In genomic region chr9:79041266-79041665, GRCh38 we compare ENCODE assay signal across 23 cellular contexts.
DNase-seq lines count a peak whose midpoint lies in the region; ATAC-seq, FAIRE-seq and TF ChIP-seq lines count a peak whose summit lies in the region.
"Had no signal": no experiment of that assay in that cellular context is flagged by ENCODE, and none has a peak within 500 bp of the region (broad histone marks: within the 10 kb centered on the region; RNA-seq: fewer than 3 reads in every experiment).

No MANE protein-coding gene starts in this region.

- DNase-seq in mammary epithelial cell (peak; percentile 76), MCF 10A (ENCODE audit: unreplicated experiment) (no peak), bronchial epithelial cell (ENCODE audit: low read depth) (peak; percentile 79), epithelial cell of prostate (ENCODE audit: low read depth, low spot score) (peak; percentile 22), GM12892 (ENCODE audit: insufficient read length) (no peak)
- DNase-seq in stimulated activated CD4-positive, alpha-beta T cell treated with anti-CD3 and anti-CD28 coated beads, Interleukin-2, amount 100 ng/mL, for 48 hours = no peak
- DNase-seq: AML-193; Caco-2; Calu3; CD4-positive, alpha-beta T cell; CD8-positive, alpha-beta T cell; DMS79 treated with DMSO at 0.1 percent for 48 hours; GF-D8 had no signal

- H3K4me3 ChIP-seq in mammary epithelial cell (replicated peaks in 1 of 3; ENCODE audit: insufficient read depth in 1 of 3, low read depth in 2 of 3, low read length in 3 of 3) = no peak overlapping the region
- no peak overlapping the region for H3K4me3 ChIP-seq in bronchial epithelial cell (ENCODE audit: low read depth, low read length)
- H3K4me3 ChIP-seq: A549; BLaER1 treated with 17β-estradiol and CSF1 and Interleukin-3, amounts not matched to agents 10 nM and 100 nM had no signal

- H3K9ac ChIP-seq in mammary epithelial cell (ENCODE audit: insufficient read depth, low read length) = no peak overlapping the region
- H3K9ac ChIP-seq: BLaER1 treated with 17β-estradiol and CSF1 and Interleukin-3, amounts not matched to agents 10 nM and 100 nM had no signal

- no peak for TF ChIP-seq POLR2A in GM12892 (IDR thresholded peaks at IDR 0.05; ENCODE audit: low read depth, low read length)

- no peaks in the 10 kb centered on the region for H4K20me1 ChIP-seq in mammary epithelial cell (ENCODE audit: insufficient read depth, low read length)
- H4K20me1 ChIP-seq: BLaER1 treated with 17β-estradiol and CSF1 and Interleukin-3, amounts not matched to agents 10 nM and 100 nM had no signal

- H3K36me3 Mint-ChIP-seq in MCF 10A (ENCODE audit: insufficient read depth, unreplicated experiment) = no peaks in the 10 kb centered on the region
- H3K36me3 Mint-ChIP-seq: CD8-positive, alpha-beta T cell had no signal

- no peak overlapping the region for H3K27ac Mint-ChIP-seq in MCF 10A (ENCODE audit: low read depth, unreplicated experiment)
- H3K27ac Mint-ChIP-seq: B cell; CD4-positive, alpha-beta T cell; CD8-positive, alpha-beta T cell had no signal

- intact Hi-C loops in mammary epithelial cell (cut with micrococcal nuclease) = no loop called here
- intact Hi-C loops in MCF 10A (cut with micrococcal nuclease) = no loop called here

- no peaks in the 10 kb centered on the region for H3K27me3 Mint-ChIP-seq in MCF 10A (ENCODE audit: insufficient read depth, unreplicated experiment)
- H3K27me3 Mint-ChIP-seq: B cell; CD4-positive, alpha-beta T cell had no signal

- peaks cover 7% of the 10 kb centered on the region for H3K9me3 Mint-ChIP-seq in MCF 10A (ENCODE audit: unreplicated experiment)
- H3K9me3 Mint-ChIP-seq: CD8-positive, alpha-beta T cell had no signal

- FAIRE-seq in bronchial epithelial cell (lab: Jason Lieb, UNC) (no peak), islet of Langerhans (lab: Jason Lieb, UNC) (peak; percentile 27), GM12892 (lab: Jason Lieb, UNC) (no peak)
- FAIRE-seq: A549, D721Med, GM12891, GM18507 had no signal

- H3K4me1 Mint-ChIP-seq in MCF 10A (ENCODE audit: insufficient read depth, unreplicated experiment) = no peaks in the 10 kb centered on the region
- H3K4me1 Mint-ChIP-seq: B cell had no signal

- peaks cover 2% of the 10 kb centered on the region for H3K9me3 ChIP-seq in mammary epithelial cell (replicated peaks; ENCODE audit: insufficient read depth, low read length)
- H3K9me3 ChIP-seq: A549; BLaER1 treated with 17β-estradiol and CSF1 and Interleukin-3, amounts not matched to agents 10 nM and 100 nM; Caco-2 had no signal

- WGBS in mammary epithelial cell (ENCODE audit: low coverage, missing lambda C conversion rate) = 42% methylated on average over 1 of the region's 1 CpG

- H3K4me1 ChIP-seq in mammary epithelial cell (ENCODE audit: insufficient read depth, low read length) = peaks cover 4% of the 10 kb centered on the region
- H3K4me1 ChIP-seq: A549, Caco-2 had no signal

- no peaks in the 10 kb centered on the region for H3K27me3 ChIP-seq in mammary epithelial cell (ENCODE audit: insufficient read depth, low read length)
- H3K27me3 ChIP-seq in bronchial epithelial cell (ENCODE audit: control insufficient read depth, insufficient read depth, low read length) = no peaks in the 10 kb centered on the region
- H3K27me3 ChIP-seq: BLaER1 treated with 17β-estradiol and CSF1 and Interleukin-3, amounts not matched to agents 10 nM and 100 nM had no signal

- H3K27ac ChIP-seq in mammary epithelial cell (ENCODE audit: insufficient read depth, low read depth, low read length) (no peak overlapping the region), epithelial cell of prostate (no peak overlapping the region)
- H3K27ac ChIP-seq: 22Rv1; A549; BLaER1 treated with 17β-estradiol and CSF1 and Interleukin-3, amounts not matched to agents 10 nM and 100 nM; C4-2B had no signal

- POLR2A ChIA-PET in MCF 10A (lab: Yijun Ruan, JAX) = interaction anchor here (0.6 kb wide), 1 partner anchor 354 kb away, joined by 3 read pairs; no protein-coding TSS in a partner anchor

- no peak overlapping the region for H3K4me2 ChIP-seq in mammary epithelial cell (ENCODE audit: insufficient read depth, low read depth, low read length)
- H3K4me2 ChIP-seq: A549; BLaER1 treated with 17β-estradiol and CSF1 and Interleukin-3, amounts not matched to agents 10 nM and 100 nM had no signal

- TF ChIP-seq CTCF in mammary epithelial cell (conservative IDR thresholded peaks at IDR 0.05 in 1 of 2, IDR thresholded peaks at IDR 0.05 in 1 of 2; ENCODE audit: extremely low read depth in 1 of 2, insufficient read depth in 1 of 2, low read depth in 1 of 2, low read length in 2 of 2) = no peak
- TF ChIP-seq CTCF in MCF 10A (IDR thresholded peaks at IDR 0.05; ENCODE audit: unreplicated experiment) = no peak
- TF ChIP-seq CTCF in bronchial epithelial cell (IDR thresholded peaks at IDR 0.05; ENCODE audit: insufficient read depth, low read length, severe bottlenecking) = no peak

- CTCF ChIA-PET in mammary epithelial cell (lab: Charles Lee; ENCODE audit: low non-redundant PET) = interaction anchor here (0.6 kb wide), 1 partner anchor 18 kb away, joined by 3 read pairs; no protein-coding TSS in a partner anchor
- CTCF ChIA-PET in MCF 10A (lab: Yijun Ruan, JAX) = interaction anchor here (0.9 kb wide), 1 partner anchor 218 kb away, joined by 4 read pairs; no protein-coding TSS in a partner anchor

- no peaks in the 10 kb centered on the region for H3K36me3 ChIP-seq in mammary epithelial cell (ENCODE audit: insufficient read depth, low read length)
- H3K36me3 ChIP-seq in bronchial epithelial cell (ENCODE audit: control insufficient read depth, insufficient read depth, low read length) = no peaks in the 10 kb centered on the region
- H3K36me3 ChIP-seq: BLaER1 treated with 17β-estradiol and CSF1 and Interleukin-3, amounts not matched to agents 10 nM and 100 nM had no signal

- no peak overlapping the region for H2AFZ ChIP-seq in mammary epithelial cell (ENCODE audit: low read depth, low read length)

- in situ Hi-C loops in mammary epithelial cell (cut with MboI; ENCODE audit: low sequenced_read_pairs in 2 of 2) = no loop called here

- dilution Hi-C loops in mammary epithelial cell (cut with HindIII; ENCODE audit: low sequenced_read_pairs) = no loop called here

- H3K4me3 Mint-ChIP-seq in MCF 10A (ENCODE audit: unreplicated experiment) = no peak overlapping the region
- H3K4me3 Mint-ChIP-seq: B cell; CD4-positive, alpha-beta T cell; CD8-positive, alpha-beta T cell had no signal

- no peaks in the 10 kb centered on the region for H3K79me2 ChIP-seq in mammary epithelial cell (ENCODE audit: insufficient read depth, low read length)

- ATAC-seq in GM21528 (IDR thresholded peaks at IDR 0.05; ENCODE audit: low FRiP score, unreplicated experiment) = no peak
- ATAC-seq: A549; CD8-positive, alpha-beta T cell had no signal

- BruUV-seq in mammary epithelial cell (replicated peaks; lab: Mats Ljungman, UMichigan) = no TSS peak
- no TSS peak for BruUV-seq in MCF 10A (replicated peaks; lab: Mats Ljungman, UMichigan)

Comparison
In these comparisons a context has a peak if more than half of its experiments do, and no peak if none do; other contexts are left out.
1. DNase-seq: peak in mammary epithelial cell (single experiment), bronchial epithelial cell (single experiment) and epithelial cell of prostate (single experiment); none in MCF 10A (single experiment), stimulated activated CD4-positive, alpha-beta T cell treated with anti-CD3 and anti-CD28 coated beads, Interleukin-2, amount 100 ng/mL, for 48 hours (0 of 2) and GM12892 (single experiment).